In genomic region chr2:197834771-197835170, GRCh38 we compare ENCODE assay signal across 4 cellular contexts. TPM values are rescaled to one million over a fixed set of nuclear protein-coding genes. Genes with fewer than 3 reads are reported as not detected.
"Had no signal": no experiment of that assay in that cellular context is flagged by ENCODE, and none has a peak within 500 bp of the region (broad histone marks: within the 10 kb centered on the region; RNA-seq: fewer than 3 reads in every experiment).

No MANE protein-coding gene starts in this region.

RNA-seq across cellular contexts. Expression of gene BOLL, which starts 49.7 kb away (rescaled TPM):
- total RNA-seq: GM23248, H4, HT-29 had no signal
- polyA plus RNA-seq: GM23248, IgD-negative memory B cell had no signal
